ENCODE assay signal across 1 cellular context in genomic region chr1:145983959-145984830, GRCh38.
TF ChIP-seq lines count a peak whose summit lies in the region.

No MANE protein-coding gene starts in this region.

TF ChIP-seq in K562, 482 proteins besides CTCF, POLR2A, EP300 and RAD21:
- TF ChIP-seq GTF2E2 (tag; IDR thresholded peaks at IDR 0.05), result 0 out of 2 replicates have a peak, but pooled peaks have one; percentile 13
- no peak for TF ChIP-seq DMBX1 (CRISPR knock-in tag; IDR thresholded peaks at IDR 0.05; ENCODE audit: borderline replicate concordance)
